ENCODE assay signal across 13 cellular contexts in genomic region chr5:1517838-1518237, GRCh38. TPM values are rescaled to one million over a fixed set of nuclear protein-coding genes. Genes with fewer than 3 reads are reported as not detected.
DNase-seq lines count a peak whose midpoint lies in the region; ATAC-seq and TF ChIP-seq lines count a peak whose summit lies in the region.
"Had no signal": no experiment of that assay in that cellular context is flagged by ENCODE, and none has a peak within 500 bp of the region (broad histone marks: within the 10 kb centered on the region; RNA-seq: fewer than 3 reads in every experiment).

No MANE protein-coding gene starts in this region.

- TF ChIP-seq CTCF in endodermal cell (conservative IDR thresholded peaks at IDR 0.05) = no peak
- no peak for TF ChIP-seq CTCF in neural crest cell (conservative IDR thresholded peaks at IDR 0.05)

- H3K27ac ChIP-seq in endodermal cell (ENCODE audit: low read depth, low read length) = no peak overlapping the region
- H3K27ac ChIP-seq in aorta (ENCODE audit: low read depth in 1 of 2, low read length in 2 of 2) = no peak overlapping the region
- H3K27ac ChIP-seq: SK-N-MC had no signal

- H3K36me3 ChIP-seq in endodermal cell (ENCODE audit: control insufficient read depth, insufficient read depth, low read length) = peaks cover 32% of the 10 kb centered on the region
- no peaks in the 10 kb centered on the region for H3K36me3 ChIP-seq in aorta (ENCODE audit: control insufficient read depth in 1 of 2, insufficient read depth in 2 of 2, low read length in 1 of 2)

- H3K4me1 Mint-ChIP-seq in activated naive CD4-positive, alpha-beta T cell treated with anti-CD3 and anti-CD28 coated beads, Interleukin-2, amount 10 ng/mL, durations not matched to agents 7 days and 5 days = peaks cover 36% of the 10 kb centered on the region
- H3K4me1 Mint-ChIP-seq in activated naive CD4-positive, alpha-beta T cell treated with anti-CD3 and anti-CD28 coated beads for 36 hours (ENCODE audit: low read depth) = peaks cover 35% of the 10 kb centered on the region
- H3K4me1 Mint-ChIP-seq in endodermal cell (peaks cover 44% of the 10 kb centered on the region), neural crest cell (peaks cover 50% of the 10 kb centered on the region)

- POLR2A ChIA-PET in HEK293T (lab: Yijun Ruan, JAX) = no interaction called here

- H3K4me1 ChIP-seq in endodermal cell (ENCODE audit: control insufficient read depth, insufficient read depth, low read length) (peaks cover 6% of the 10 kb centered on the region), aorta (ENCODE audit: control insufficient read depth in 1 of 2, insufficient read depth in 2 of 2, low read length in 2 of 2) (no peaks in the 10 kb centered on the region)

- no peak for ATAC-seq in aorta (ENCODE audit: low FRiP score)

- H3K36me3 Mint-ChIP-seq in activated naive CD4-positive, alpha-beta T cell treated with anti-CD3 and anti-CD28 coated beads, Interleukin-2, amount 10 ng/mL, durations not matched to agents 7 days and 5 days = peaks cover 27% of the 10 kb centered on the region
- H3K36me3 Mint-ChIP-seq in activated naive CD4-positive, alpha-beta T cell treated with anti-CD3 and anti-CD28 coated beads for 36 hours (ENCODE audit: low read depth) = peaks cover 14% of the 10 kb centered on the region
- H3K36me3 Mint-ChIP-seq in endodermal cell (ENCODE audit: low read depth) (peaks cover 32% of the 10 kb centered on the region), neural crest cell (ENCODE audit: low read depth) (no peaks in the 10 kb centered on the region)

- WGBS in endodermal cell (ENCODE audit: insufficient coverage in 1 of 2, insufficient read length in 1 of 2), 2 experiments = 87 to 93% methylated on average over 19 to 20 of the region's 20 CpGs
- WGBS in aorta, 2 donors = 86 to 88% methylated on average over 20 of the region's 20 CpGs

- H3K9ac ChIP-seq in endodermal cell (ENCODE audit: extremely low read depth, low read length, poor library complexity, severe bottlenecking) = no peak overlapping the region

- H3K27ac Mint-ChIP-seq in activated naive CD4-positive, alpha-beta T cell treated with anti-CD3 and anti-CD28 coated beads, Interleukin-2, amount 10 ng/mL, durations not matched to agents 7 days and 5 days = peak overlapping the region; percentile 49
- H3K27ac Mint-ChIP-seq in activated naive CD4-positive, alpha-beta T cell treated with anti-CD3 and anti-CD28 coated beads for 36 hours = no peak overlapping the region
- H3K27ac Mint-ChIP-seq in endodermal cell = peak overlapping the region; percentile 30
- no peak overlapping the region for H3K27ac Mint-ChIP-seq in neural crest cell (ENCODE audit: unreplicated experiment)
- H3K27ac Mint-ChIP-seq: activated CD4-positive, alpha-beta T cell treated with anti-CD3 and anti-CD28 coated beads, Interleukin-2, amount 10 ng/mL, durations not matched to agents 7 days and 5 days had no signal

- CTCF ChIA-PET in activated naive CD4-positive, alpha-beta T cell treated with anti-CD3 and anti-CD28 coated beads, Interleukin-2, amount 10 ng/mL, durations not matched to agents 7 days and 5 days (lab: Charles Lee) = interaction anchor here (1.1 kb wide), 1 partner anchor 127 kb away, joined by 3 read pairs; no protein-coding TSS in a partner anchor
- CTCF ChIA-PET in activated naive CD4-positive, alpha-beta T cell treated with anti-CD3 and anti-CD28 coated beads for 36 hours (lab: Charles Lee) = interaction anchor here (0.7 kb wide), 1 partner anchor 598 kb away, joined by 3 read pairs; no protein-coding TSS in a partner anchor
- CTCF ChIA-PET in HEK293T (lab: Yijun Ruan, JAX) = no interaction called here

- H3K27me3 ChIP-seq in endodermal cell (ENCODE audit: control insufficient read depth, insufficient read depth, low read length, poor library complexity, severe bottlenecking) (no peaks in the 10 kb centered on the region), aorta (ENCODE audit: control insufficient read depth in 1 of 2, insufficient read depth in 2 of 2, low read length in 1 of 2) (no peaks in the 10 kb centered on the region)

- H3K4me3 Mint-ChIP-seq in activated naive CD4-positive, alpha-beta T cell treated with anti-CD3 and anti-CD28 coated beads, Interleukin-2, amount 10 ng/mL, durations not matched to agents 7 days and 5 days = no peak overlapping the region
- no peak overlapping the region for H3K4me3 Mint-ChIP-seq in activated naive CD4-positive, alpha-beta T cell treated with anti-CD3 and anti-CD28 coated beads for 36 hours
- no peak overlapping the region for H3K4me3 Mint-ChIP-seq in endodermal cell
- H3K4me3 Mint-ChIP-seq in neural crest cell = peak overlapping the region; percentile 57
- H3K4me3 Mint-ChIP-seq: activated CD4-positive, alpha-beta T cell treated with anti-CD3 and anti-CD28 coated beads, Interleukin-2, amount 10 ng/mL, durations not matched to agents 7 days and 5 days had no signal

- peak; percentile 8 for DNase-seq in activated naive CD4-positive, alpha-beta T cell treated with anti-CD3 and anti-CD28 coated beads, Interleukin-2, amount 10 ng/mL, durations not matched to agents 7 days and 5 days
- DNase-seq in activated naive CD4-positive, alpha-beta T cell treated with anti-CD3 and anti-CD28 coated beads for 36 hours = no peak
- DNase-seq in endodermal cell (peak; percentile 36), neural crest cell (ENCODE audit: low read depth, low spot score) (no peak), aorta (peak; percentile 63 to 75), hepatic stellate cell (ENCODE audit: low spot score) (no peak), NCI-H2196 (lab: John Stamatoyannopoulos, UW; ENCODE audit: unreplicated experiment) (no peak), HEK293T (ENCODE audit: extremely low spot score) (no peak)
- DNase-seq: activated CD4-positive, alpha-beta T cell treated with anti-CD3 and anti-CD28 coated beads, Interleukin-2, amount 10 ng/mL, durations not matched to agents 7 days and 5 days; EL; NCI-H748 treated with DMSO at 0.1 percent for 48 hours; retina had no signal

- no peaks in the 10 kb centered on the region for H3K9me3 Mint-ChIP-seq in activated naive CD4-positive, alpha-beta T cell treated with anti-CD3 and anti-CD28 coated beads, Interleukin-2, amount 10 ng/mL, durations not matched to agents 7 days and 5 days
- no peaks in the 10 kb centered on the region for H3K9me3 Mint-ChIP-seq in activated naive CD4-positive, alpha-beta T cell treated with anti-CD3 and anti-CD28 coated beads for 36 hours
- H3K9me3 Mint-ChIP-seq in endodermal cell (no peaks in the 10 kb centered on the region), neural crest cell (no peaks in the 10 kb centered on the region)
- H3K9me3 Mint-ChIP-seq: activated CD4-positive, alpha-beta T cell treated with anti-CD3 and anti-CD28 coated beads, Interleukin-2, amount 10 ng/mL, durations not matched to agents 7 days and 5 days had no signal

- no peaks in the 10 kb centered on the region for H3K9me3 ChIP-seq in endodermal cell (ENCODE audit: control insufficient read depth, low read length)
- no peaks in the 10 kb centered on the region for H3K9me3 ChIP-seq in aorta (ENCODE audit: control insufficient read depth, low read length)

- no peaks in the 10 kb centered on the region for H3K27me3 Mint-ChIP-seq in activated naive CD4-positive, alpha-beta T cell treated with anti-CD3 and anti-CD28 coated beads, Interleukin-2, amount 10 ng/mL, durations not matched to agents 7 days and 5 days
- no peaks in the 10 kb centered on the region for H3K27me3 Mint-ChIP-seq in activated naive CD4-positive, alpha-beta T cell treated with anti-CD3 and anti-CD28 coated beads for 36 hours (ENCODE audit: low read depth)
- no peaks in the 10 kb centered on the region for H3K27me3 Mint-ChIP-seq in endodermal cell (ENCODE audit: insufficient read depth)
- H3K27me3 Mint-ChIP-seq in neural crest cell (ENCODE audit: low read depth) = no peaks in the 10 kb centered on the region
- H3K27me3 Mint-ChIP-seq: activated CD4-positive, alpha-beta T cell treated with anti-CD3 and anti-CD28 coated beads, Interleukin-2, amount 10 ng/mL, durations not matched to agents 7 days and 5 days had no signal

- no peak overlapping the region for H3K4me3 ChIP-seq in endodermal cell (ENCODE audit: low read length)
- no peak overlapping the region for H3K4me3 ChIP-seq in aorta (ENCODE audit: low read length in 2 of 2)
- H3K4me3 ChIP-seq: SK-N-MC had no signal

- intact Hi-C loops in activated naive CD4-positive, alpha-beta T cell treated with anti-CD3 and anti-CD28 coated beads for 36 hours (cut with micrococcal nuclease) = no loop called here
- intact Hi-C loops in aorta (cut with DNase I) = no loop called here

TF ChIP-seq in HEK293T, 16 proteins besides CTCF, POLR2A, EP300 and RAD21:
- TF ChIP-seq TARDBP (IDR thresholded peaks at IDR 0.05) (no peak), ELF4 (IDR thresholded peaks at IDR 0.05) (no peak), SUZ12 (IDR thresholded peaks at IDR 0.05) (no peak), FOXM1 (IDR thresholded peaks at IDR 0.05; ENCODE audit: borderline replicate concordance) (no peak), CTBP1 (IDR thresholded peaks at IDR 0.05; ENCODE audit: borderline replicate concordance) (no peak), FOXA1 (IDR thresholded peaks at IDR 0.05) (no peak), HDGF (IDR thresholded peaks at IDR 0.05; ENCODE audit: borderline replicate concordance) (no peak), NFRKB (IDR thresholded peaks at IDR 0.05) (no peak), ZNF384 (IDR thresholded peaks at IDR 0.05) (no peak), BHLHE40 (IDR thresholded peaks at IDR 0.05; ENCODE audit: borderline replicate concordance) (no peak), L3MBTL2 (conservative IDR thresholded peaks at IDR 0.05) (no peak), SP1 (IDR thresholded peaks at IDR 0.05) (no peak), LEF1 (IDR thresholded peaks at IDR 0.05; ENCODE audit: borderline replicate concordance) (no peak), PKNOX1 (IDR thresholded peaks at IDR 0.05) (no peak), ARNT (IDR thresholded peaks at IDR 0.05) (no peak), FOXK2 (IDR thresholded peaks at IDR 0.05) (no peak)

RNA-seq across cellular contexts. Expression of gene LPCAT1, which starts 5.9 kb away (rescaled TPM):
- 10 to 100 TPM; 31.2 to 34.1 TPM for total RNA-seq in activated naive CD4-positive, alpha-beta T cell treated with anti-CD3 and anti-CD28 coated beads for 36 hours
- 100 to 1,000 TPM in 1 of 2 donors, 10 to 100 TPM in 1; 78.5 to 124 TPM for total RNA-seq in endodermal cell
- 72.3 TPM for polyA plus RNA-seq in endodermal cell (2013, experiment 1 of 2)
- 67.4 TPM for polyA plus RNA-seq in endodermal cell (2013, experiment 2 of 2)
- 101 and 111 TPM in 2 replicates for total RNA-seq in neural crest cell
- total RNA-seq in aorta = 10 to 100 TPM; 38.7 to 68.7 TPM
- polyA plus RNA-seq in aorta = 10 to 100 TPM in 1 of 2 donors, 1 to 10 TPM in 1; 6.4 to 34.2 TPM

Comparison
In these comparisons a context has a peak if more than half of its experiments do, and no peak if none do; other contexts are left out.
1. DNase-seq: peak in activated naive CD4-positive, alpha-beta T cell treated with anti-CD3 and anti-CD28 coated beads, Interleukin-2, amount 10 ng/mL, durations not matched to agents 7 days and 5 days (single experiment), endodermal cell (single experiment) and aorta (2 of 2); none in activated naive CD4-positive, alpha-beta T cell treated with anti-CD3 and anti-CD28 coated beads for 36 hours (single experiment), neural crest cell (single experiment), hepatic stellate cell (single experiment), NCI-H2196 (single experiment) and HEK293T (single experiment).
2. H3K27ac Mint-ChIP-seq: peak in activated naive CD4-positive, alpha-beta T cell treated with anti-CD3 and anti-CD28 coated beads, Interleukin-2, amount 10 ng/mL, durations not matched to agents 7 days and 5 days (single experiment) and endodermal cell (single experiment); none in activated naive CD4-positive, alpha-beta T cell treated with anti-CD3 and anti-CD28 coated beads for 36 hours (single experiment) and neural crest cell (single experiment).